Comparison of ENCODE assay signal across 1 cellular context in genomic region chr1:247335871-247336270, GRCh38.
TF ChIP-seq lines count a peak whose summit lies in the region.

No MANE protein-coding gene starts in this region.

TF ChIP-seq in H1, 55 proteins besides CTCF, POLR2A, EP300 and RAD21:
- no peak for TF ChIP-seq BACH1 (IDR thresholded peaks at IDR 0.05; ENCODE audit: low read length)
- no peak for TF ChIP-seq SP1 (IDR thresholded peaks at IDR 0.05; ENCODE audit: low read depth, low read length)
- no peak for TF ChIP-seq SUZ12 (IDR thresholded peaks at IDR 0.05; ENCODE audit: low read length)
- TF ChIP-seq JUND (IDR thresholded peaks at IDR 0.05; ENCODE audit: low read length): no peak
- no peak for TF ChIP-seq RNF2 (IDR thresholded peaks at IDR 0.05; ENCODE audit: borderline replicate concordance, low read depth, low read length, missing control alignments, poor library complexity, severe bottlenecking)
- TF ChIP-seq CTBP2 (IDR thresholded peaks at IDR 0.05; ENCODE audit: borderline replicate concordance, insufficient read depth, insufficient read length, low read length): no peak
- TF ChIP-seq KDM1A (IDR thresholded peaks at IDR 0.05; ENCODE audit: borderline replicate concordance, low read length): no peak
- TF ChIP-seq RBBP5 (IDR thresholded peaks at IDR 0.05; ENCODE audit: borderline replicate concordance, low read depth, low read length): no peak
- no peak for TF ChIP-seq NANOG (IDR thresholded peaks at IDR 0.05; ENCODE audit: insufficient read depth, low read depth, low read length, poor library complexity, severe bottlenecking)
- TF ChIP-seq TEAD4 (IDR thresholded peaks at IDR 0.05; ENCODE audit: low read depth, low read length): no peak
- no peak for TF ChIP-seq CBX8 (IDR thresholded peaks at IDR 0.05; ENCODE audit: borderline replicate concordance, low read depth, low read length)
- TF ChIP-seq ATF3 (IDR thresholded peaks at IDR 0.05; ENCODE audit: insufficient read depth, low read depth, low read length): no peak
- TF ChIP-seq MAFK (IDR thresholded peaks at IDR 0.05; ENCODE audit: low read depth, low read length): no peak
- no peak for TF ChIP-seq TCF12 (IDR thresholded peaks at IDR 0.05; ENCODE audit: low read depth, low read length)
- no peak for TF ChIP-seq CREB1 (IDR thresholded peaks at IDR 0.05)
- no peak for TF ChIP-seq GTF2F1 (IDR thresholded peaks at IDR 0.05; ENCODE audit: borderline replicate concordance, low read depth, low read length)
- TF ChIP-seq GABPA (IDR thresholded peaks at IDR 0.05; ENCODE audit: borderline replicate concordance, insufficient read depth, low read length): no peak
- TF ChIP-seq TAF7 (optimal IDR thresholded peaks at IDR 0.05; ENCODE audit: borderline replicate concordance, low read depth, low read length): no peak
- TF ChIP-seq CHD7 (IDR thresholded peaks at IDR 0.05; ENCODE audit: insufficient replicate concordance, low read length): no peak
- no peak for TF ChIP-seq POU5F1 (IDR thresholded peaks at IDR 0.05; ENCODE audit: low read depth, low read length)
TF ChIP-seq in H1: peak in this region for 0.
